11 cellular contexts compared by ENCODE assay signal in the genomic region with DNA sequence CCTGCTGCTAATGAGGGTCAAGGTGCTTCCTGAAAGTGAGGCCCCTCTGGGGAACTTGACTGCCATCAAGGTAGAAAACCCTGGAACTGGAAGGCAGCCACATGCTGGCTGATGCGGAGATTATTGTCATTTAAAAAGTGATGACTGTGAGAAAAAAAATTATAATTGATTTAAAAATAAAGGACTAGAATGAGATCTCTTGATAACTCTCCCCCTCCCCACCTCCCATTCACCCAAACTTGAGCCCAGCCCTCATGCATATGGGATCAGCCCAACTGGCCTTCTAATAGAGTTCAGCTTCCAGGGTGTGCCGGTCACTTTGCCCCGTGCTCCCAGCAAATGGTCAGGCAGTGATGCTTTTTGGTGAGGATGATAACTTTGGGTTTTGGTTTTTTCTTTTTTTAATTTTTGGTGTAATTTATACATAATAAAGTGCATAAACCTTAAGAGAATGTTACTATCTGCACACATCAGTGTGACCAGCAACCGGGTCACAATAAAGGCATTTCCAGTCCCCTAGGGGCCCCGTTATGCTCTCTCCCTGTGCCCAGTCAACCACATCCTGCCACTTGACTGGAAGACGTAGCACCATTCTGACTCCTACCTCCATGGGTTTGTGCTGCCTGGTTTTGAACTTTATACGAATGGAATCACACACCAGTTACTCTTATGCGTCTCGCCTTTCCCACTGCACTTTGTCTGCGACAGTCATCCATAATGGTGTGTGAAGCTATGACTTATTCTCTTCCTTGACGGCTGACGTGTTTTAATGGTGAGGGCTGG.
A peak's percentile ranks its signal among the peaks of the same experiment; 100 is the strongest.
DNase-seq lines count a peak whose midpoint lies in the region; ATAC-seq and TF ChIP-seq lines count a peak whose summit lies in the region.
"Had no signal": no experiment of that assay in that cellular context is flagged by ENCODE, and none has a peak within 500 bp of the region (broad histone marks: within the 10 kb centered on the region; RNA-seq: fewer than 3 reads in every experiment).

No MANE protein-coding gene starts in this region.

- no peak for DNase-seq in AG04450 (ENCODE audit: low read depth, low spot score)
- DNase-seq in KBM-7 = peak; percentile 23
- DNase-seq in sciatic nerve (ENCODE audit: low spot score) = no peak
- no peak for DNase-seq in NCI-H1694 (lab: John Stamatoyannopoulos, UW)
- DNase-seq in nucleus accumbens (lab: John Stamatoyannopoulos, UW) = no peak
- DNase-seq: amygdala, NCI-H2107 had no signal

- H3K27ac ChIP-seq in AG04450 (ENCODE audit: low read depth, low read length) = peak overlapping the region; percentile 89

- no peak overlapping the region for H3K4me3 Mint-ChIP-seq in dendritic cell treated with granulocyte-macrophage colony-stimulating factor and Interleukin-4, amounts not matched to agents 40 ng/mL and 50 ng/mL, for 4 days
- peak overlapping the region in 1 of 3 experiments; percentile 29 for H3K4me3 Mint-ChIP-seq in nephron
- H3K4me3 Mint-ChIP-seq: CD4-positive, CD25-positive, alpha-beta regulatory T cell had no signal

- TF ChIP-seq CTCF in AG04450 (IDR thresholded peaks at IDR 0.05; ENCODE audit: low read depth, low read length) (no peak), nephron (IDR thresholded peaks at IDR 0.05; ENCODE audit: unreplicated experiment in 3 of 3) (no peak)

- intact Hi-C loops in dendritic cell treated with granulocyte-macrophage colony-stimulating factor and Interleukin-4, amounts not matched to agents 40 ng/mL and 50 ng/mL, for 4 days (cut with micrococcal nuclease) = loop anchor here (2.0 kb wide), 1 partner anchor 221 kb away; no protein-coding TSS in a partner anchor
- intact Hi-C loops in sciatic nerve (cut with DNase I) = no loop called here

- H3K9me3 ChIP-seq in AG04450 (ENCODE audit: control insufficient read depth, insufficient read depth, low read length) = no peaks in the 10 kb centered on the region

- ATAC-seq in sciatic nerve (no peak), GM21737 (IDR thresholded peaks at IDR 0.05; ENCODE audit: unreplicated experiment) (no peak)

- in situ Hi-C loops in KBM-7 (cut with MboI; ENCODE audit: low pct_unique_long_range_greater_than_20kb, low sequenced_read_pairs) = loop anchor here (25.0 kb wide), 1 partner anchor 1004 kb away; the partner anchor contains the start of gene URAD

- CTCF ChIA-PET in AG04450 (lab: Charles Lee) = interaction anchor here (0.6 to 9.2 kb wide), 12 partner anchors 11 to 847 kb away, joined by 3 to 365 read pairs (median 6); partner anchors contain the start of gene RASL11A

- H3K4me1 Mint-ChIP-seq in dendritic cell treated with granulocyte-macrophage colony-stimulating factor and Interleukin-4, amounts not matched to agents 40 ng/mL and 50 ng/mL, for 4 days (ENCODE audit: low read depth) = peaks cover 16% of the 10 kb centered on the region
- H3K4me1 Mint-ChIP-seq in nephron = peaks cover 23% of the 10 kb centered on the region
- H3K4me1 Mint-ChIP-seq: CD4-positive, CD25-positive, alpha-beta regulatory T cell had no signal

- no peak overlapping the region for H3K4me3 ChIP-seq in AG04450 (ENCODE audit: low read depth, low read length)

- no peaks in the 10 kb centered on the region for H3K27me3 ChIP-seq in AG04450 (ENCODE audit: control insufficient read depth, insufficient read depth, low read length)

- H3K27ac Mint-ChIP-seq in dendritic cell treated with granulocyte-macrophage colony-stimulating factor and Interleukin-4, amounts not matched to agents 40 ng/mL and 50 ng/mL, for 4 days = peak overlapping the region; percentile 45
- peak overlapping the region; percentile 59 to 83 (median 78) for H3K27ac Mint-ChIP-seq in nephron
- H3K27ac Mint-ChIP-seq: CD4-positive, CD25-positive, alpha-beta regulatory T cell had no signal

- no peaks in the 10 kb centered on the region for H3K9me3 Mint-ChIP-seq in dendritic cell treated with granulocyte-macrophage colony-stimulating factor and Interleukin-4, amounts not matched to agents 40 ng/mL and 50 ng/mL, for 4 days
- H3K9me3 Mint-ChIP-seq in nephron = no peaks in the 10 kb centered on the region

- H3K27me3 Mint-ChIP-seq in dendritic cell treated with granulocyte-macrophage colony-stimulating factor and Interleukin-4, amounts not matched to agents 40 ng/mL and 50 ng/mL, for 4 days = no peaks in the 10 kb centered on the region
- peaks cover 28% of the 10 kb centered on the region for H3K27me3 Mint-ChIP-seq in nephron (ENCODE audit: low read depth)

- POLR2A ChIA-PET in AG04450 (lab: Yijun Ruan, JAX) = interaction anchor here (0.6 to 1.4 kb wide), 7 partner anchors 37 to 378 kb away, joined by 3 to 6 read pairs (median 4); no protein-coding TSS in a partner anchor

- no peaks in the 10 kb centered on the region for H3K36me3 Mint-ChIP-seq in dendritic cell treated with granulocyte-macrophage colony-stimulating factor and Interleukin-4, amounts not matched to agents 40 ng/mL and 50 ng/mL, for 4 days (ENCODE audit: low read depth)
- H3K36me3 Mint-ChIP-seq in nephron (ENCODE audit: low read depth) = no peaks in the 10 kb centered on the region
- H3K36me3 Mint-ChIP-seq: CD4-positive, CD25-positive, alpha-beta regulatory T cell had no signal
